In the genomic region with DNA sequence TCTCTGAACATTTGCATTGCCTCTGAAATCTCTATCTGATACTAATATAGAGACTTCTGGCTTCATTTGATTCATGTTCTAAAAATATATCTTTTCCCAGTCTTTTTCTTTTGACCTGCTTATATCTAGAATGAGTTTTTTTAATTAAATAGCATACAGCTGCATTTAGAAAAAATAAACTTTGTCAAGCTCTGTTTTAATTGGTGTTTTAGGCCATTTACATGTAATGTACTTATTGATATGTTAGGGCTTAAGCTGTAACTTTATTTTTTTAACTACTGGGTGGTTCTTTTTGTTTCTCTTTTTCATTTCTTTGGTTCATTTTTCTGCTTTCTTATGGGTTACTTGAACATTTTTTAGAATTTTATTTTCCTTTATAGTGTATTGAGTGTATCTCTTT, we compare ENCODE assay signal across 21 cellular contexts.
"Had no signal": no experiment of that assay in that cellular context is flagged by ENCODE, and none has a peak within 500 bp of the region (broad histone marks: within the 10 kb centered on the region; RNA-seq: fewer than 3 reads in every experiment).

No MANE protein-coding gene starts in this region.

- H3K27ac ChIP-seq: colonic mucosa, esophagus muscularis mucosa, foreskin keratinocyte, gastroesophageal sphincter, heart left ventricle, hepatocyte, left lung, lower lobe of right lung had no signal

- H3K4me3 ChIP-seq: colonic mucosa, esophagus muscularis mucosa, gastroesophageal sphincter, heart left ventricle, hepatocyte, left lung, lower lobe of right lung, mucosa of descending colon had no signal

- H3K36me3 ChIP-seq: colonic mucosa, esophagus muscularis mucosa, gastroesophageal sphincter, heart left ventricle, left lung, lower lobe of right lung had no signal

- FAIRE-seq: endothelial cell of umbilical vein, frontal cortex had no signal

- H3K27me3 ChIP-seq: colonic mucosa, esophagus muscularis mucosa, foreskin keratinocyte, gastroesophageal sphincter, heart left ventricle, hepatocyte, left lung had no signal

- DNase-seq: colonic mucosa; cortex of kidney; effector CD8-positive, alpha-beta T cell; foreskin keratinocyte; heart left ventricle; hypothalamus; immature natural killer cell; islet precursor cell; left cardiac atrium; left lung; left ventricle myocardium superior; lower lobe of right lung; mesenchymal stem cell; mucosa of descending colon; naive B cell; naive thymus-derived CD8-positive, alpha-beta T cell had no signal

- H3K9me3 ChIP-seq: colonic mucosa, gastroesophageal sphincter had no signal

- H3K4me1 ChIP-seq: colonic mucosa, esophagus muscularis mucosa, foreskin keratinocyte, gastroesophageal sphincter, heart left ventricle, left lung, lower lobe of right lung had no signal
